In genomic region chr1:165837838-165838364, GRCh38 we compare ENCODE assay signal across 2 cellular contexts.
TF ChIP-seq lines count a peak whose summit lies in the region.

No MANE protein-coding gene starts in this region.

TF ChIP-seq in IMR-90, 13 proteins besides CTCF, POLR2A, EP300 and RAD21:
- no peak for TF ChIP-seq CHD1 (IDR thresholded peaks at IDR 0.05; ENCODE audit: low read depth, low read length)
- no peak for TF ChIP-seq RFX5 (IDR thresholded peaks at IDR 0.05; ENCODE audit: low read depth, low read length)
- TF ChIP-seq MAFK (IDR thresholded peaks at IDR 0.05; ENCODE audit: low read depth, low read length), result no peak
- TF ChIP-seq MXI1 (IDR thresholded peaks at IDR 0.05; ENCODE audit: borderline replicate concordance, low read depth, low read length), result no peak
- no peak for TF ChIP-seq RCOR1 (IDR thresholded peaks at IDR 0.05; ENCODE audit: insufficient replicate concordance, low read length)
- no peak for TF ChIP-seq FOS (IDR thresholded peaks at IDR 0.05; ENCODE audit: low read depth, low read length)
- no peak for TF ChIP-seq NFE2L2 (IDR thresholded peaks at IDR 0.05; ENCODE audit: low read depth, low read length)
- TF ChIP-seq CEBPB (IDR thresholded peaks at IDR 0.05; ENCODE audit: low read depth, low read length), result peak; percentile 45; the same call in 1 of the 2 replicates
- TF ChIP-seq USF2 (IDR thresholded peaks at IDR 0.05; ENCODE audit: low read depth, low read length), result no peak

TF ChIP-seq in K562, 482 proteins besides CTCF, POLR2A, EP300 and RAD21:
- no peak for TF ChIP-seq SIX5 (IDR thresholded peaks at IDR 0.05; ENCODE audit: borderline replicate concordance in 1 of 2, insufficient read depth in 1 of 2, low read depth in 1 of 2, low read length in 2 of 2)
- no peak for TF ChIP-seq NFRKB (IDR thresholded peaks at IDR 0.05; ENCODE audit: low read depth)
- TF ChIP-seq KLF1 (tag; IDR thresholded peaks at IDR 0.05), result no peak
- TF ChIP-seq ATF3 (IDR thresholded peaks at IDR 0.05), result peak; percentile 36; the same call in 1 of the 2 replicates
- no peak for TF ChIP-seq ATF3 (CRISPR knock-in tag; conservative IDR thresholded peaks at IDR 0.05)
- TF ChIP-seq POLR2G (IDR thresholded peaks at IDR 0.05; ENCODE audit: low read depth, low read length), result no peak
- TF ChIP-seq EHMT2 (IDR thresholded peaks at IDR 0.05), result no peak
- TF ChIP-seq CCNT2 (IDR thresholded peaks at IDR 0.05; ENCODE audit: borderline replicate concordance, extremely low read depth, insufficient read length, low read depth, low read length), result no peak
